In the genomic region with DNA sequence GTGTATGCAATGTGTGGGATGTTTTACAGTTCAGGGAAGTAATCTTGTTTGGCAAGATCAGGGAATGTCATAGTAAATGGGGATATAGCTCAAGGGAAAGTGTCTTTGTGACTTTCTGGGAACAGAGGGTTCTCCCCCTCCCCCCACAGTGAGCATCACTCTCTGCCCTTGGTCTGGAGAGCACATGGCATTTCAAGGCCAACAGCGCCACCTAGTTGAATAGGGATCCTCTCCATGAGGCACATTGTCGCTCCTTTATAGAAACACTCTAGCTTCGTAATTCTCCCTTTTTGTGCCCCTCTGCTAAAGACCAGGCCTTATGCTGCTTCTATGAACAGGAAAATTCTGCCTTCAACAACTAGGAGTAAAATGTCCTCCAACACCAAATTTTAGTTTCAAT, we compare ENCODE assay signal across 11 cellular contexts.
A peak's percentile ranks its signal among the peaks of the same experiment; 100 is the strongest.
DNase-seq lines count a peak whose midpoint lies in the region; ATAC-seq lines count a peak whose summit lies in the region.
"Had no signal": no experiment of that assay in that cellular context is flagged by ENCODE, and none has a peak within 500 bp of the region (broad histone marks: within the 10 kb centered on the region; RNA-seq: fewer than 3 reads in every experiment).

No MANE protein-coding gene starts in this region.

- H3K4me1 ChIP-seq in NT2/D1 (ENCODE audit: insufficient read depth, insufficient read length), result no peaks in the 10 kb centered on the region

- H3K36me3 ChIP-seq in NT2/D1 (ENCODE audit: insufficient read depth, insufficient read length, low read length), result no peaks in the 10 kb centered on the region

- H3K27me3 ChIP-seq in NT2/D1 (ENCODE audit: insufficient read depth, insufficient read length), result no peaks in the 10 kb centered on the region

- no peak overlapping the region for H3K4me3 ChIP-seq in NT2/D1 (ENCODE audit: insufficient read length, low read depth)

- ATAC-seq in HG03520 (IDR thresholded peaks at IDR 0.05; ENCODE audit: unreplicated experiment), result no peak
- ATAC-seq in GM19397 (IDR thresholded peaks at IDR 0.05; ENCODE audit: unreplicated experiment), result no peak
- ATAC-seq in GM21360 (IDR thresholded peaks at IDR 0.05; ENCODE audit: unreplicated experiment), result no peak
- ATAC-seq: activated naive CD4-positive, alpha-beta T cell treated with anti-CD3 and anti-CD28 coated beads, Interleukin-2, amount 50 U/mL, for 72 hours had no signal

- H3K9ac ChIP-seq in NT2/D1 (ENCODE audit: insufficient read length, low read depth), result no peak overlapping the region

- peaks cover 35% of the 10 kb centered on the region for H3K9me3 ChIP-seq in NT2/D1 (ENCODE audit: insufficient read depth, low read length)

- DNase-seq in DMS53 treated with DMSO at 0.1 percent for 48 hours (lab: John Stamatoyannopoulos, UW; ENCODE audit: unreplicated experiment) (peak; percentile 23), HCEC 1CT (peak; percentile 5), NT2/D1 (ENCODE audit: low read depth, low spot score) (peak; percentile 70), fibroblast of the conjunctiva (ENCODE audit: low read depth) (peak; percentile 2), cortex of kidney (lab: John Stamatoyannopoulos, UW) (no peak)
- DNase-seq: activated B cell treated with CpG ODN at 0.5 μM for 24 hours, NCI-H1436 treated with DMSO at 0.1 percent for 48 hours had no signal
